Comparison of ENCODE assay signal across 20 cellular contexts in genomic region chr20:48453477-48454093, GRCh38.
DNase-seq lines count a peak whose midpoint lies in the region; ATAC-seq, FAIRE-seq and TF ChIP-seq lines count a peak whose summit lies in the region.
"Had no signal": no experiment of that assay in that cellular context is flagged by ENCODE, and none has a peak within 500 bp of the region (broad histone marks: within the 10 kb centered on the region; RNA-seq: fewer than 3 reads in every experiment).

No MANE protein-coding gene starts in this region.

- DNase-seq in HepG2 (ENCODE audit: low spot score), result no peak
- no peak for DNase-seq in right lobe of liver
- DNase-seq in HTR-8/SVneo (ENCODE audit: insufficient read length, low spot score), result no peak
- peak; percentile 82 for DNase-seq in RWPE2 (ENCODE audit: low spot score)
- no peak for DNase-seq in urothelium cell line (ENCODE audit: low spot score)
- no peak for DNase-seq in COLO668 (lab: John Stamatoyannopoulos, UW; ENCODE audit: unreplicated experiment)
- DNase-seq: 8988T; C1 segment of cervical spinal cord; CD4-positive, alpha-beta T cell; DMS79 treated with DMSO at 0.1 percent for 48 hours; GF-D8; GOT3; H7; HFFc6; IMR-90 had no signal

- FAIRE-seq in HepG2 (lab: Jason Lieb, UNC) (no peak), HTR-8/SVneo (lab: Jason Lieb, UNC) (peak; percentile 65), urothelium cell line (lab: Jason Lieb, UNC) (peak; percentile 75)
- FAIRE-seq: GM12878, K562 had no signal

- POLR2A ChIA-PET in HepG2 (lab: Yijun Ruan, JAX), result no interaction called here

- no peaks in the 10 kb centered on the region for H3K36me3 ChIP-seq in HepG2 (replicated peaks in 1 of 2; ENCODE audit: control insufficient read depth in 1 of 2, insufficient read depth in 2 of 2, low read length in 2 of 2)
- H3K36me3 ChIP-seq in right lobe of liver, result no peaks in the 10 kb centered on the region
- H3K36me3 ChIP-seq in RWPE2 (ENCODE audit: low read depth), result no peaks in the 10 kb centered on the region
- H3K36me3 ChIP-seq in gastroesophageal sphincter, result no peaks in the 10 kb centered on the region

- H3K9ac ChIP-seq in HepG2 (ENCODE audit: insufficient read depth, low read depth, low read length), result no peak overlapping the region

- H3K4me3 ChIP-seq in HepG2 (replicated peaks in 1 of 3; ENCODE audit: insufficient read depth in 1 of 3, low read depth in 2 of 3, low read length in 3 of 3) (no peak overlapping the region), right lobe of liver (no peak overlapping the region), RWPE2 (ENCODE audit: severe bottlenecking) (no peak overlapping the region), gastroesophageal sphincter (no peak overlapping the region)
- H3K4me3 ChIP-seq: GM12878, K562 had no signal

- intact Hi-C loops in HepG2 (cut with micrococcal nuclease; ENCODE audit: unreplicated experiment) (no loop called here), right lobe of liver (cut with DNase I) (no loop called here)

- H3K27ac ChIP-seq in HepG2 (ENCODE audit: extremely low read length, insufficient read depth, low read length), result no peak overlapping the region
- H3K27ac ChIP-seq in right lobe of liver, result no peak overlapping the region
- no peak overlapping the region for H3K27ac ChIP-seq in RWPE2 (ENCODE audit: poor library complexity, severe bottlenecking)
- no peak overlapping the region for H3K27ac ChIP-seq in gastroesophageal sphincter

- TF ChIP-seq EP300 in HepG2 (IDR thresholded peaks at IDR 0.05; ENCODE audit: low read depth in 2 of 2, low read length in 2 of 2) (no peak), HepG2 (CRISPR knock-in tag; IDR thresholded peaks at IDR 0.05; ENCODE audit: borderline replicate concordance) (no peak), gastroesophageal sphincter (IDR thresholded peaks at IDR 0.05) (no peak)

- in situ Hi-C loops in HepG2 (cut with HindIII; ENCODE audit: extremely low pct_ligation_motif_present, low pct_unique_long_range_greater_than_20kb), result no loop called here

- BruUV-seq in HepG2 (replicated peaks; lab: Mats Ljungman, UMichigan), result no TSS peak

- no peak for TF ChIP-seq POLR2A in HepG2 (IDR thresholded peaks at IDR 0.05; ENCODE audit: insufficient read depth in 1 of 2, low read depth in 2 of 2, low read length in 2 of 2)
- TF ChIP-seq POLR2A in right lobe of liver (IDR thresholded peaks at IDR 0.05), result no peak
- TF ChIP-seq POLR2A in gastroesophageal sphincter (IDR thresholded peaks at IDR 0.05), result no peak

- no peaks in the 10 kb centered on the region for H3K4me1 ChIP-seq in HepG2 (ENCODE audit: insufficient read depth, low read length)
- no peaks in the 10 kb centered on the region for H3K4me1 ChIP-seq in right lobe of liver
- peaks cover 17% of the 10 kb centered on the region for H3K4me1 ChIP-seq in RWPE2 (ENCODE audit: insufficient read depth, poor library complexity, severe bottlenecking)
- H3K4me1 ChIP-seq in gastroesophageal sphincter, result peaks cover 0 to 10% (median 0%) of the 10 kb centered on the region in 3 donors

- no peaks in the 10 kb centered on the region for H4K20me1 ChIP-seq in HepG2 (ENCODE audit: insufficient read depth, low read length)

- TF ChIP-seq CTCF in HepG2 (CRISPR knock-in tag; IDR thresholded peaks at IDR 0.05) (no peak), right lobe of liver (IDR thresholded peaks at IDR 0.05) (no peak), RWPE2 (IDR thresholded peaks at IDR 0.05; ENCODE audit: poor library complexity, severe bottlenecking) (peak; percentile 32), gastroesophageal sphincter (IDR thresholded peaks at IDR 0.05) (no peak)

- no peak overlapping the region for H3K4me2 ChIP-seq in HepG2 (ENCODE audit: low read depth, low read length)

- CTCF ChIA-PET in HepG2 (lab: Yijun Ruan, JAX; ENCODE audit: low intra/inter-chr PET ratio, low total read pairs), result no interaction called here

- no peaks in the 10 kb centered on the region for H3K79me2 ChIP-seq in HepG2 (ENCODE audit: insufficient read depth, low read length)

- H3K27me3 ChIP-seq in HepG2 (ENCODE audit: control insufficient read depth in 1 of 2, insufficient read depth in 2 of 2, low read length in 2 of 2), result peaks cover 4 to 51% of the 10 kb centered on the region in 2 experiments; a peak in 4 of 5 replicates
- no peaks in the 10 kb centered on the region for H3K27me3 ChIP-seq in right lobe of liver
- H3K27me3 ChIP-seq in RWPE2 (ENCODE audit: insufficient read depth, poor library complexity, severe bottlenecking), result peaks cover 6% of the 10 kb centered on the region
- peaks cover 10% of the 10 kb centered on the region for H3K27me3 ChIP-seq in gastroesophageal sphincter

- H3K9me3 ChIP-seq in HepG2 (ENCODE audit: low read length), result no peaks in the 10 kb centered on the region
- H3K9me3 ChIP-seq in right lobe of liver, result no peaks in the 10 kb centered on the region
- no peaks in the 10 kb centered on the region for H3K9me3 ChIP-seq in RWPE2 (ENCODE audit: severe bottlenecking)
- H3K9me3 ChIP-seq in gastroesophageal sphincter, result no peaks in the 10 kb centered on the region

- no peak overlapping the region for H2AFZ ChIP-seq in HepG2 (ENCODE audit: low read length)

- no peak for ATAC-seq in HepG2
- ATAC-seq in right lobe of liver, result no peak
- peak; percentile 69 for ATAC-seq in RWPE2 (ENCODE audit: low read depth)
- ATAC-seq in gastroesophageal sphincter, result no peak
- no peak for ATAC-seq in SK-N-SH treated with all-trans-retinoic acid at 6 μM for 48 hours
- ATAC-seq: GM12878, HCT116, K562 had no signal

- 56% methylated on average over 15 of the region's 15 CpGs for WGBS in HepG2 (ENCODE audit: low lambda C conversion rate)
- WGBS in right lobe of liver (ENCODE audit: insufficient coverage, low coverage, low lambda C conversion rate, missing lambda C conversion rate), result 57% methylated on average over 9 of the region's 15 CpGs
- WGBS in gastroesophageal sphincter (ENCODE audit: low coverage in 1 of 2), 2 donors, result 98% methylated on average over 10 of the region's 15 CpGs; no CpG with 5 or more reads in 1 of the 2 donors

- no peak for TF ChIP-seq RAD21 in HepG2 (CRISPR knock-in tag; IDR thresholded peaks at IDR 0.05)

TF ChIP-seq in HepG2, 621 proteins besides CTCF, POLR2A, EP300 and RAD21:
- TF ChIP-seq CREB1 (IDR thresholded peaks at IDR 0.05) (peak; percentile 52; the same call in 1 of the 2 replicates), CREB1 (CRISPR knock-in tag; IDR thresholded peaks at IDR 0.05) (no peak), SMAD3 (CRISPR knock-in tag; IDR thresholded peaks at IDR 0.05) (no peak), REPIN1 (CRISPR knock-in tag; IDR thresholded peaks at IDR 0.05; ENCODE audit: borderline replicate concordance, low read depth) (no peak)

TF ChIP-seq in SK-N-SH treated with all-trans-retinoic acid at 6 μM for 48 hours, 23 proteins besides CTCF, POLR2A, EP300 and RAD21 (continues in another document):
- TF ChIP-seq PPARA (CRISPR knock-in tag; IDR thresholded peaks at IDR 0.05; ENCODE audit: borderline replicate concordance) (no peak), POU6F1 (CRISPR knock-in tag; IDR thresholded peaks at IDR 0.05; ENCODE audit: borderline replicate concordance, low read depth) (no peak), ARNTL (CRISPR knock-in tag; IDR thresholded peaks at IDR 0.05; ENCODE audit: borderline replicate concordance, low read depth) (no peak), ZFP30 (CRISPR knock-in tag; IDR thresholded peaks at IDR 0.05) (no peak), GLIS3 (CRISPR knock-in tag; IDR thresholded peaks at IDR 0.05) (no peak)
- TF ChIP-seq, protein P1, sequence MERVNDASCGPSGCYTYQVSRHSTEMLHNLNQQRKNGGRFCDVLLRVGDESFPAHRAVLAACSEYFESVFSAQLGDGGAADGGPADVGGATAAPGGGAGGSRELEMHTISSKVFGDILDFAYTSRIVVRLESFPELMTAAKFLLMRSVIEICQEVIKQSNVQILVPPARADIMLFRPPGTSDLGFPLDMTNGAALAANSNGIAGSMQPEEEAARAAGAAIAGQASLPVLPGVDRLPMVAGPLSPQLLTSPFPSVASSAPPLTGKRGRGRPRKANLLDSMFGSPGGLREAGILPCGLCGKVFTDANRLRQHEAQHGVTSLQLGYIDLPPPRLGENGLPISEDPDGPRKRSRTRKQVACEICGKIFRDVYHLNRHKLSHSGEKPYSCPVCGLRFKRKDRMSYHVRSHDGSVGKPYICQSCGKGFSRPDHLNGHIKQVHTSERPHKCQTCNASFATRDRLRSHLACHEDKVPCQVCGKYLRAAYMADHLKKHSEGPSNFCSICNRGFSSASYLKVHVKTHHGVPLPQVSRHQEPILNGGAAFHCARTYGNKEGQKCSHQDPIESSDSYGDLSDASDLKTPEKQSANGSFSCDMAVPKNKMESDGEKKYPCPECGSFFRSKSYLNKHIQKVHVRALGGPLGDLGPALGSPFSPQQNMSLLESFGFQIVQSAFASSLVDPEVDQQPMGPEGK (CRISPR knock-in tag; IDR thresholded peaks at IDR 0.05; ENCODE audit: borderline replicate concordance), result no peak
